In genomic region chr13:98172570-98173405, GRCh38 we compare ENCODE assay signal across 10 cellular contexts. TPM values are rescaled to one million over a fixed set of nuclear protein-coding genes. Genes with fewer than 3 reads are reported as not detected.
A peak's percentile ranks its signal among the peaks of the same experiment; 100 is the strongest.
DNase-seq lines count a peak whose midpoint lies in the region; ATAC-seq lines count a peak whose summit lies in the region.
"Had no signal": no experiment of that assay in that cellular context is flagged by ENCODE, and none has a peak within 500 bp of the region (broad histone marks: within the 10 kb centered on the region; RNA-seq: fewer than 3 reads in every experiment).

No MANE protein-coding gene starts in this region.

- ATAC-seq in Right ventricle myocardium inferior, result peak; percentile 42
- no peak for ATAC-seq in HG02610 (IDR thresholded peaks at IDR 0.05; ENCODE audit: unreplicated experiment)
- no peak for ATAC-seq in HG03039 (IDR thresholded peaks at IDR 0.05; ENCODE audit: unreplicated experiment)
- no peak for ATAC-seq in GM18511 (IDR thresholded peaks at IDR 0.05; ENCODE audit: unreplicated experiment)

- DNase-seq in Right ventricle myocardium inferior (ENCODE audit: missing footprints), result no peak
- no peak for DNase-seq in cardiac septum (ENCODE audit: low spot score)
- peak; percentile 40 for DNase-seq in fibroblast of peridontal ligament (ENCODE audit: extremely low read depth)
- DNase-seq in NCI-H1694 (lab: John Stamatoyannopoulos, UW), result no peak
- DNase-seq: NCI-H2107 had no signal

- no peaks in the 10 kb centered on the region for H3K9me3 ChIP-seq in muscle layer of duodenum (ENCODE audit: control insufficient read depth in 1 of 2, low read length in 2 of 2)

- peak overlapping the region in 1 of 2 donors; percentile 40 for H3K4me3 ChIP-seq in muscle layer of duodenum (ENCODE audit: low read depth in 1 of 2, low read length in 2 of 2)

- intact Hi-C loops in Right ventricle myocardium inferior (cut with DNase I) (no loop called here), cardiac septum (cut with DNase I) (loop anchor here (2.0 kb wide), 2 partner anchors 30 to 34 kb away; partner anchors contain the start of gene FARP1)

- peaks cover 8 to 30% of the 10 kb centered on the region in 2 donors for H3K4me1 ChIP-seq in muscle layer of duodenum (ENCODE audit: control insufficient read depth in 1 of 2, insufficient read depth in 2 of 2, low read length in 2 of 2)

- H3K27ac ChIP-seq in muscle layer of duodenum (ENCODE audit: low read length), result peak overlapping the region; percentile 26

- H3K36me3 ChIP-seq in muscle layer of duodenum (ENCODE audit: control insufficient read depth in 1 of 2, insufficient read depth in 2 of 2, low read length in 2 of 2), result no peaks in the 10 kb centered on the region

- no peaks in the 10 kb centered on the region for H3K27me3 ChIP-seq in muscle layer of duodenum (ENCODE audit: low read depth, low read length)

RNA-seq across cellular contexts. Expression of gene RNF113B, which starts 4.3 kb away (rescaled TPM):
- total RNA-seq in Right ventricle myocardium inferior, result not detected
- not detected for total RNA-seq in cardiac septum
- total RNA-seq: bronchial epithelial cell had no signal

RNA-seq across cellular contexts. Expression of gene FARP1, which starts 29.9 kb away (rescaled TPM):
- total RNA-seq in Right ventricle myocardium inferior (14.7 TPM), cardiac septum (71.3 TPM)
